In genomic region chr10:28668363-28669226, GRCh38 we compare ENCODE assay signal across 8 cellular contexts. TPM values are rescaled to one million over a fixed set of nuclear protein-coding genes. Genes with fewer than 3 reads are reported as not detected.
DNase-seq lines count a peak whose midpoint lies in the region; ATAC-seq, FAIRE-seq and TF ChIP-seq lines count a peak whose summit lies in the region.

No MANE protein-coding gene starts in this region.

- 1 to 2% (median 1%) methylated on average over 38 to 59 of the region's 59 CpGs for WGBS in heart left ventricle, 4 donors
- WGBS in small intestine, 3 donors: 2 to 4% (median 4%) methylated on average over 57 to 59 of the region's 59 CpGs

- DNase-seq in GM12865 (ENCODE audit: low read depth) (peak; percentile 21), NCI-H69 (lab: John Stamatoyannopoulos, UW) (peak; percentile 95), heart left ventricle (peak in 4 of 5 donors; percentile 43 to 67 (median 56)), renal cortical epithelial cell (ENCODE audit: low read depth) (peak; percentile 53), small intestine (no peak)
- peak; percentile 54 for DNase-seq in activated naive CD4-positive, alpha-beta T cell treated with Interleukin-2 at 50 U/mL for 16 hours

- H3K9me3 ChIP-seq in heart left ventricle: no peaks in the 10 kb centered on the region
- H3K9me3 ChIP-seq in small intestine (ENCODE audit: control insufficient read depth, low read depth): no peaks in the 10 kb centered on the region

- H3K36me3 ChIP-seq in heart left ventricle: no peaks in the 10 kb centered on the region
- H3K36me3 ChIP-seq in small intestine (ENCODE audit: control insufficient read depth in 2 of 2, insufficient read depth in 2 of 2, low read length in 2 of 2): no peaks in the 10 kb centered on the region

- intact Hi-C loops in heart left ventricle (cut with DNase I): loop anchor here in 4 of 10 donors (5.0 to 10.0 kb wide), 3 partner anchors 324 to 634 kb away; no protein-coding TSS in a partner anchor

- H3K27ac ChIP-seq in heart left ventricle (no peak overlapping the region), small intestine (ENCODE audit: low read depth in 1 of 2, low read length in 1 of 2) (no peak overlapping the region)

- H3K4me1 ChIP-seq in heart left ventricle: peaks cover 0 to 21% (median 5%) of the 10 kb centered on the region in 12 donors
- no peaks in the 10 kb centered on the region for H3K4me1 ChIP-seq in small intestine (ENCODE audit: control insufficient read depth in 2 of 2, insufficient read depth in 1 of 2, low read depth in 1 of 2, low read length in 1 of 2)

- peak; percentile 82 to 95 (median 91) for ATAC-seq in heart left ventricle
- no peak for ATAC-seq in HG03460 (IDR thresholded peaks at IDR 0.05; ENCODE audit: unreplicated experiment)
- ATAC-seq in HG03108 (IDR thresholded peaks at IDR 0.05; ENCODE audit: unreplicated experiment): no peak

- H3K27me3 ChIP-seq in heart left ventricle (peaks cover 0 to 50% (median 0%) of the 10 kb centered on the region in 9 donors), small intestine (ENCODE audit: control insufficient read depth in 2 of 2, insufficient read depth in 2 of 2, low read length in 2 of 2) (peaks cover 6 to 18% of the 10 kb centered on the region in 2 donors)

- FAIRE-seq in small intestine (lab: Jason Lieb, UNC): no peak

- H3K4me3 ChIP-seq in GM12865 (ENCODE audit: low read depth, low read length) (no peak overlapping the region), heart left ventricle (peak overlapping the region in 11 of 12 donors; percentile 23 to 67 (median 51)), small intestine (ENCODE audit: low read depth in 1 of 2, low read length in 2 of 2) (no peak overlapping the region)

- TF ChIP-seq POLR2A in heart left ventricle (IDR thresholded peaks at IDR 0.05): no peak

- TF ChIP-seq CTCF in GM12865 (IDR thresholded peaks at IDR 0.05; ENCODE audit: insufficient read depth, low read depth, low read length, missing control alignments) (no peak), heart left ventricle (IDR thresholded peaks at IDR 0.05) (no peak)

RNA-seq across cellular contexts. Expression of gene BAMBI, which starts 8.7 kb away (rescaled TPM):
- total RNA-seq in heart left ventricle (10 to 100 TPM; 10.8 to 44.7 (median 24.8) TPM), renal cortical epithelial cell (10.4 and 12.0 TPM in 2 replicates)
- polyA plus RNA-seq in heart left ventricle (10 to 100 TPM in 1 of 2 donors, 1 to 10 TPM in 1; 5.3 to 53.3 TPM), small intestine (1 to 10 TPM in 2 of 3 donors, not detected in 1; 1.1 to 1.3 TPM)

Comparison
In these comparisons a context has a peak if more than half of its experiments do, and no peak if none do; other contexts are left out.
1. H3K4me3 ChIP-seq: peak in heart left ventricle (11 of 12); none in GM12865 (single experiment) and small intestine (0 of 2).
2. ATAC-seq: peak in heart left ventricle (4 of 4); none in HG03460 (single experiment) and HG03108 (single experiment).